Comparison of ENCODE assay signal across 11 cellular contexts in genomic region chr21:26709090-26709489, GRCh38.
"Had no signal": no experiment of that assay in that cellular context is flagged by ENCODE, and none has a peak within 500 bp of the region (broad histone marks: within the 10 kb centered on the region; RNA-seq: fewer than 3 reads in every experiment).

No MANE protein-coding gene starts in this region.

- H3K4me3 ChIP-seq: ascending aorta, tibial nerve had no signal

- DNase-seq: activated B cell treated with CpG ODN at 0.5 μM for 24 hours; activated effector memory CD4-positive, alpha-beta T cell treated with anti-CD3 and anti-CD28 coated beads, Interleukin-2, amount 50 U/mL, for 16 hours; immature natural killer cell; left colon; natural killer cell; posterior cingulate gyrus; right cardiac atrium; T-helper 17 cell had no signal

- ATAC-seq: left colon; natural killer cell; right cardiac atrium; stimulated activated effector memory CD8-positive, alpha-beta T cell treated with anti-CD3 and anti-CD28 coated beads, Interleukin-12 subunit alpha, Interleukin-12 subunit beta, amount 100 ng/mL, for 72 hours; T-helper 17 cell had no signal
